Comparison of ENCODE assay signal across 1 cellular context in genomic region chr20:63972312-63973159, GRCh38.
TF ChIP-seq lines count a peak whose summit lies in the region.

No MANE protein-coding gene starts in this region.

TF ChIP-seq in K562, 482 proteins besides CTCF, POLR2A, EP300 and RAD21:
- no peak for TF ChIP-seq ZNF146 (CRISPR knock-in tag; IDR thresholded peaks at IDR 0.05; ENCODE audit: unreplicated experiment)
- no peak for TF ChIP-seq NFIC (IDR thresholded peaks at IDR 0.05)
- TF ChIP-seq NR2F6 (CRISPR knock-in tag; IDR thresholded peaks at IDR 0.05) = no peak
- no peak for TF ChIP-seq CHCHD3 (CRISPR knock-in tag; IDR thresholded peaks at IDR 0.05)
- TF ChIP-seq RAD51 (IDR thresholded peaks at IDR 0.05; ENCODE audit: borderline replicate concordance, low read depth) = no peak
- TF ChIP-seq FOXK1 (CRISPR knock-in tag; IDR thresholded peaks at IDR 0.05; ENCODE audit: borderline replicate concordance) = no peak
- TF ChIP-seq ZNF239 (CRISPR knock-in tag; IDR thresholded peaks at IDR 0.05) = no peak
